In the genomic region with DNA sequence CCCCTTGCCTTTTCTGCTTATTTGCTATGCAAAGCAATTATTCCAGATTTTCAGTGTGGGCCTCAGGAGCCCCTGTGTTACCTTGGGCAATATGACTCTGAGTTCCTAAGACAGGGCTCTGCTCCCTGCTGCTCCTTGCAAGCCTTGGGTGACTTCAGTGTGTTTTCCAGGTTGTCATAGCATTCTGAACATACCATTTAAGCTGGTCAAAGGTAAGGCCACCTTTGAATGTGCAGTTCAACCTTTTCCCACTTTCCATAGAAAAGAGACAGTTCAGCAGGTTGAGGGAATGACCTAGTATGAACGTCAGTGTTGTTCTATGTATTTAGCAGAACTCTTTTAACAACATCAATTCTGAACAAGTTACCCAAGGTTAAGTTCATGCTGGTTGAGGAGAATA, we compare ENCODE assay signal across 2 cellular contexts.
TF ChIP-seq lines count a peak whose summit lies in the region.

No MANE protein-coding gene starts in this region.

TF ChIP-seq in liver, 16 proteins besides CTCF, POLR2A, EP300 and RAD21:
- no peak for TF ChIP-seq JUND (IDR thresholded peaks at IDR 0.05)
- peak; percentile 32 to 62 for TF ChIP-seq RXRA (IDR thresholded peaks at IDR 0.05)

TF ChIP-seq in HepG2, 621 proteins besides CTCF, POLR2A, EP300 and RAD21:
- TF ChIP-seq ZNF780A (CRISPR knock-in tag; IDR thresholded peaks at IDR 0.05) (no peak), RXRB (CRISPR knock-in tag; IDR thresholded peaks at IDR 0.05; ENCODE audit: borderline replicate concordance) (no peak), SOX6 (IDR thresholded peaks at IDR 0.05) (no peak), SOX6 (CRISPR knock-in tag; IDR thresholded peaks at IDR 0.05) (no peak), MIER2 (CRISPR knock-in tag; IDR thresholded peaks at IDR 0.05) (no peak), DMAP1 (CRISPR knock-in tag; IDR thresholded peaks at IDR 0.05) (no peak), NR3C1 (CRISPR knock-in tag; IDR thresholded peaks at IDR 0.05) (no peak), ARNT (IDR thresholded peaks at IDR 0.05) (no peak)
- TF ChIP-seq, protein P1, sequence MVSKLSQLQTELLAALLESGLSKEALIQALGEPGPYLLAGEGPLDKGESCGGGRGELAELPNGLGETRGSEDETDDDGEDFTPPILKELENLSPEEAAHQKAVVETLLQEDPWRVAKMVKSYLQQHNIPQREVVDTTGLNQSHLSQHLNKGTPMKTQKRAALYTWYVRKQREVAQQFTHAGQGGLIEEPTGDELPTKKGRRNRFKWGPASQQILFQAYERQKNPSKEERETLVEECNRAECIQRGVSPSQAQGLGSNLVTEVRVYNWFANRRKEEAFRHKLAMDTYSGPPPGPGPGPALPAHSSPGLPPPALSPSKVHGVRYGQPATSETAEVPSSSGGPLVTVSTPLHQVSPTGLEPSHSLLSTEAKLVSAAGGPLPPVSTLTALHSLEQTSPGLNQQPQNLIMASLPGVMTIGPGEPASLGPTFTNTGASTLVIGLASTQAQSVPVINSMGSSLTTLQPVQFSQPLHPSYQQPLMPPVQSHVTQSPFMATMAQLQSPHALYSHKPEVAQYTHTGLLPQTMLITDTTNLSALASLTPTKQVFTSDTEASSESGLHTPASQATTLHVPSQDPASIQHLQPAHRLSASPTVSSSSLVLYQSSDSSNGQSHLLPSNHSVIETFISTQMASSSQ (IDR thresholded peaks at IDR 0.05; ENCODE audit: low read depth) = no peak
- TF ChIP-seq, protein P1 (CRISPR knock-in tag; IDR thresholded peaks at IDR 0.05; ENCODE audit: borderline replicate concordance) = no peak
